Comparison of ENCODE assay signal across 7 cellular contexts in the genomic region with DNA sequence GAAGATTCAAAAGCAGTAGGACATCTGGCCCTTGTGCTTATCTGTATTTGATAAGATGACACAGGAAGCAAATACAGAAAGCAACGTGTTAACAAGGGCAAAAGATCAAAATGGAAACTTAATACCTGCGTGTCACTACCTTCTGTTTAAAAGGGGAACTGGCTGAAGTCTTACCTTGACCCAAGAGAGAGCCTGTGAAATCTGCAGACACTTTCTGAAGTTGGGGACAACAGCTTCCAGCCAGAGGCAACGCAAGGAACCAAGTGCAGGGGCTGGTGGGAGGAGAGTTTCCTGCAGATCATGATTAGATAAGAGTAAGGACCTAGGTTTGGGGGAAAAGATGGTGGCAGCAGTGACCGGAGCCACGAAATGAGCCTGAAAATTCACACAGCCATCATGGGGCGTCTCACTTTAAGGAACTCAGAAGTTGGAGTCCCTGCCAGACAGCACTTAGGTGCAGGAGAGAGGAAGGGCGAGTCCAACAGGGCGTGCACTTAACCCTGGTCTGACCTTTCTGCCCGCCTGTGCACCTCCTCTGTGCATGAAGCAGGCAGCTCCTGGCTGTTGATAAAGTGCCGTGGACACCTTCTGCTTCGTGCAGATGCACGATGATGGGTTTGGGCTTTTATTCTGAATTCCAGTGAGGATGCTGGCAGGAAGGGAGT.
DNase-seq lines count a peak whose midpoint lies in the region; ATAC-seq, FAIRE-seq and TF ChIP-seq lines count a peak whose summit lies in the region.

No MANE protein-coding gene starts in this region.

- CTCF ChIA-PET in K562 (lab: Yijun Ruan, JAX; ENCODE audit: low intra/inter-chr PET ratio), result interaction anchor here (0.5 kb wide), 1 partner anchor 115 kb away, joined by 5 read pairs; no protein-coding TSS in a partner anchor

- H3K4me1 ChIP-seq in Peyer's patch, result peaks cover 14 to 45% (median 36%) of the 10 kb centered on the region in 4 donors
- H3K4me1 ChIP-seq in K562 (replicated peaks in 1 of 2; ENCODE audit: control insufficient read depth in 2 of 2, insufficient read depth in 2 of 2, low read length in 2 of 2), result peaks cover 42 to 86% of the 10 kb centered on the region in 2 experiments
- H3K4me1 ChIP-seq in liver (ENCODE audit: control insufficient read depth in 4 of 4, insufficient read depth in 4 of 4, low read length in 3 of 4), result peaks cover 0 to 19% (median 12%) of the 10 kb centered on the region in 4 donors
- peaks cover 66 to 74% of the 10 kb centered on the region in 2 donors for H3K4me1 ChIP-seq in thyroid gland

- in situ Hi-C loops in K562 (cut with MboI), result no loop called here

- FAIRE-seq in K562 (lab: Jason Lieb, UNC), result peak; percentile 82

- 0% methylated on average over 11 of the region's 12 CpGs for WGBS in K562 (ENCODE audit: insufficient coverage, low coverage, missing lambda C conversion rate)
- 50% methylated on average over 12 of the region's 12 CpGs for WGBS in liver
- 36 to 38% methylated on average over 12 of the region's 12 CpGs for WGBS in thyroid gland, 2 donors

- no peak for TF ChIP-seq CTCF in Peyer's patch (IDR thresholded peaks at IDR 0.05)
- TF ChIP-seq CTCF in K562 (IDR thresholded peaks at IDR 0.05 in 2 of 3, conservative IDR thresholded peaks at IDR 0.05 in 1 of 3; ENCODE audit: insufficient read depth in 2 of 3, low read depth in 1 of 3, low read length in 3 of 3), result no peak
- no peak for TF ChIP-seq CTCF in liver (IDR thresholded peaks at IDR 0.05; ENCODE audit: low read depth, low read length, missing input control)
- peak in 1 of 6 experiments; percentile 8 for TF ChIP-seq CTCF in thyroid gland (IDR thresholded peaks at IDR 0.05)

- ATAC-seq in K562 (peak; percentile 88), GM21367 (IDR thresholded peaks at IDR 0.05; ENCODE audit: unreplicated experiment) (no peak)

- H3K9me3 ChIP-seq in Peyer's patch (no peaks in the 10 kb centered on the region), K562 (replicated peaks; ENCODE audit: control insufficient read depth, insufficient read depth, low read depth, low read length) (no peaks in the 10 kb centered on the region), liver (ENCODE audit: control insufficient read depth in 4 of 4, low read length in 3 of 4) (no peaks in the 10 kb centered on the region), thyroid gland (no peaks in the 10 kb centered on the region)

- H3K36me3 ChIP-seq in Peyer's patch, result peaks cover 0 to 4% (median 0%) of the 10 kb centered on the region in 3 donors
- H3K36me3 ChIP-seq in K562 (ENCODE audit: control insufficient read depth, insufficient read depth, low read length), result peaks cover 88% of the 10 kb centered on the region
- H3K36me3 ChIP-seq in liver (ENCODE audit: control insufficient read depth in 4 of 4, insufficient read depth in 3 of 4, low read depth in 1 of 4, low read length in 3 of 4), result no peaks in the 10 kb centered on the region
- H3K36me3 ChIP-seq in thyroid gland, result no peaks in the 10 kb centered on the region

- peak in 2 of 3 donors; percentile 85 to 86 for DNase-seq in Peyer's patch
- DNase-seq in K562 (ENCODE audit: extremely low read depth in 1 of 4, low spot score in 3 of 4), result peak; percentile 67 to 93 (median 74)
- DNase-seq in thyroid gland, result peak; percentile 81 to 84
- no peak for DNase-seq in germinal center (ENCODE audit: low spot score)
- DNase-seq in NCI-H1694 treated with DMSO at 0.1 percent for 48 hours (lab: John Stamatoyannopoulos, UW), result no peak

- peaks cover 63% of the 10 kb centered on the region for H3K79me2 ChIP-seq in K562 (ENCODE audit: control insufficient read depth, insufficient read depth, low read length)

- H3K9ac ChIP-seq in K562 (ENCODE audit: insufficient read depth in 1 of 2, low read depth in 2 of 2, low read length in 2 of 2) (peak overlapping the region; percentile 35 to 84; a peak in 3 of 4 replicates), liver (ENCODE audit: low read depth in 1 of 2, low read length in 2 of 2) (no peak overlapping the region)

- H3K9me1 ChIP-seq in K562 (ENCODE audit: control insufficient read depth, insufficient read depth, low read length), result peaks cover 9% of the 10 kb centered on the region

- H3K27ac ChIP-seq in Peyer's patch (peak overlapping the region; percentile 35 to 89 (median 82)), K562 (ENCODE audit: extremely low read depth, low read depth, low read length) (peak overlapping the region; percentile 62), liver (ENCODE audit: low read depth in 1 of 2, low read length in 2 of 2) (peak overlapping the region; percentile 49 to 68), thyroid gland (peak overlapping the region; percentile 90 to 94 (median 92))

- TF ChIP-seq POLR2A in Peyer's patch (IDR thresholded peaks at IDR 0.05) (no peak), K562 (conservative IDR thresholded peaks at IDR 0.05) (no peak; the same call in 1 of the 2 replicates), thyroid gland (IDR thresholded peaks at IDR 0.05) (no peak)

- intact Hi-C loops in K562 (cut with micrococcal nuclease) (loop anchor here (5.0 kb wide), 2 partner anchors 103 to 232 kb away; no protein-coding TSS in a partner anchor), thyroid gland (cut with DNase I) (loop anchor here (10.0 kb wide), 1 partner anchor 149 kb away; a partner anchor contains a TSS)

- H3K27me3 ChIP-seq in Peyer's patch (no peaks in the 10 kb centered on the region), K562 (ENCODE audit: control insufficient read depth in 2 of 2, insufficient read depth in 2 of 2, low read length in 2 of 2) (no peaks in the 10 kb centered on the region), liver (ENCODE audit: control insufficient read depth in 4 of 4, insufficient read depth in 4 of 4, low read length in 3 of 4) (no peaks in the 10 kb centered on the region), thyroid gland (no peaks in the 10 kb centered on the region)

- peak; percentile 58 for TF ChIP-seq EP300 in K562 (IDR thresholded peaks at IDR 0.05; ENCODE audit: low read length)

- peak overlapping the region; percentile 43; the same call in 1 of the 2 replicates for H2AFZ ChIP-seq in K562 (ENCODE audit: low read depth, low read length)

- TF ChIP-seq RAD21 in K562 (CRISPR knock-in tag; conservative IDR thresholded peaks at IDR 0.05 in 1 of 2, IDR thresholded peaks at IDR 0.05 in 1 of 2), result peak; percentile 34 to 49
- no peak for TF ChIP-seq RAD21 in liver (IDR thresholded peaks at IDR 0.05)

- POLR2A ChIA-PET in K562 (lab: Yijun Ruan, JAX), result interaction anchor here (0.5 to 5.8 kb wide), 16 partner anchors 10 to 393 kb away, joined by 3 to 61 read pairs (median 4); no protein-coding TSS in a partner anchor

- BruUV-seq in K562 (replicated peaks; lab: Mats Ljungman, UMichigan), result no TSS peak

- H4K20me1 ChIP-seq in K562 (replicated peaks; ENCODE audit: control insufficient read depth, insufficient read depth, low read length), result no peaks in the 10 kb centered on the region

- H3K4me3 ChIP-seq in Peyer's patch (no peak overlapping the region), K562 (no peak overlapping the region), liver (ENCODE audit: low read depth in 1 of 3, low read length in 3 of 3) (no peak overlapping the region), thyroid gland (replicated peaks in 1 of 3) (no peak overlapping the region)

- H3K4me2 ChIP-seq in K562 (ENCODE audit: insufficient read depth, low read length), result peak overlapping the region; percentile 64

TF ChIP-seq in K562, 482 proteins besides CTCF, POLR2A, EP300 and RAD21 (continues in another document):
- no peak for TF ChIP-seq RBM34 (IDR thresholded peaks at IDR 0.05; ENCODE audit: borderline replicate concordance, insufficient read depth, low read length)
- TF ChIP-seq CCNT2 (IDR thresholded peaks at IDR 0.05; ENCODE audit: borderline replicate concordance, extremely low read depth, insufficient read length, low read depth, low read length), result peak; percentile 87
- TF ChIP-seq, protein P1, sequence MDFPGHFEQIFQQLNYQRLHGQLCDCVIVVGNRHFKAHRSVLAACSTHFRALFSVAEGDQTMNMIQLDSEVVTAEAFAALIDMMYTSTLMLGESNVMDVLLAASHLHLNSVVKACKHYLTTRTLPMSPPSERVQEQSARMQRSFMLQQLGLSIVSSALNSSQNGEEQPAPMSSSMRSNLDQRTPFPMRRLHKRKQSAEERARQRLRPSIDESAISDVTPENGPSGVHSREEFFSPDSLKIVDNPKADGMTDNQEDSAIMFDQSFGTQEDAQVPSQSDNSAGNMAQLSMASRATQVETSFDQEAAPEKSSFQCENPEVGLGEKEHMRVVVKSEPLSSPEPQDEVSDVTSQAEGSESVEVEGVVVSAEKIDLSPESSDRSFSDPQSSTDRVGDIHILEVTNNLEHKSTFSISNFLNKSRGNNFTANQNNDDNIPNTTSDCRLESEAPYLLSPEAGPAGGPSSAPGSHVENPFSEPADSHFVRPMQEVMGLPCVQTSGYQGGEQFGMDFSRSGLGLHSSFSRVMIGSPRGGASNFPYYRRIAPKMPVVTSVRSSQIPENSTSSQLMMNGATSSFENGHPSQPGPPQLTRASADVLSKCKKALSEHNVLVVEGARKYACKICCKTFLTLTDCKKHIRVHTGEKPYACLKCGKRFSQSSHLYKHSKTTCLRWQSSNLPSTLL (IDR thresholded peaks at IDR 0.05), result no peak
- TF ChIP-seq CBX2 (IDR thresholded peaks at IDR 0.05; ENCODE audit: insufficient read depth, low read length, poor library complexity, severe bottlenecking), result no peak
- no peak; the same call in 1 of the 2 replicates for TF ChIP-seq PHB2 (IDR thresholded peaks at IDR 0.05; ENCODE audit: low read depth)

TF ChIP-seq in liver, 16 proteins besides CTCF, POLR2A, EP300 and RAD21:
- TF ChIP-seq, protein P2, sequence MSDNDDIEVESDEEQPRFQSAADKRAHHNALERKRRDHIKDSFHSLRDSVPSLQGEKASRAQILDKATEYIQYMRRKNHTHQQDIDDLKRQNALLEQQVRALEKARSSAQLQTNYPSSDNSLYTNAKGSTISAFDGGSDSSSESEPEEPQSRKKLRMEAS (IDR thresholded peaks at IDR 0.05), result no peak
- TF ChIP-seq NR2F2 (IDR thresholded peaks at IDR 0.05), result peak; percentile 29
- TF ChIP-seq HNF4A (conservative IDR thresholded peaks at IDR 0.05), result peak; percentile 3 to 74
- no peak for TF ChIP-seq TAF1 (conservative IDR thresholded peaks at IDR 0.05)
- TF ChIP-seq YY1 (IDR thresholded peaks at IDR 0.05), result peak; percentile 32
TF ChIP-seq in liver: peak in this region for 3.

Comparison
In these comparisons a context has a peak if more than half of its experiments do, and no peak if none do; other contexts are left out.
1. DNase-seq: peak in Peyer's patch (2 of 3), K562 (4 of 4) and thyroid gland (2 of 2); none in germinal center (single experiment) and NCI-H1694 treated with DMSO at 0.1 percent for 48 hours (single experiment).
2. H3K9ac ChIP-seq: peak in K562 (2 of 2); none in liver (0 of 2).
3. Peak in every context shown above with its lines, with median percentiles within 50 percentile points of each other: H3K27ac ChIP-seq.